8 cellular contexts compared by ENCODE assay signal in genomic region chr5:32585446-32586250, GRCh38. TPM values are rescaled to one million over a fixed set of nuclear protein-coding genes. Genes with fewer than 3 reads are reported as not detected.
DNase-seq lines count a peak whose midpoint lies in the region; ATAC-seq, FAIRE-seq and TF ChIP-seq lines count a peak whose summit lies in the region.

Gene SUB1 (plus strand): TSS chr5:32585557. CDS start chr5:32588513, 2,956 bp downstream.

- H3K4me1 ChIP-seq in HepG2 (ENCODE audit: insufficient read depth, low read length), result peaks cover 68% of the 10 kb centered on the region

- no peaks in the 10 kb centered on the region; a peak in 1 of 5 replicates for H3K27me3 ChIP-seq in HepG2 (ENCODE audit: control insufficient read depth in 1 of 2, insufficient read depth in 2 of 2, low read length in 2 of 2)

- DNase-seq in C1 segment of cervical spinal cord (lab: John Stamatoyannopoulos, UW) (peak; percentile 10 to 93 (median 85)), NCI-H748 (lab: John Stamatoyannopoulos, UW; ENCODE audit: unreplicated experiment) (peak; percentile 100), HepG2 (ENCODE audit: low spot score) (peak; percentile 87)
- peak; percentile 93 for DNase-seq in activated CD4-positive, alpha-beta T cell treated with anti-CD3 and anti-CD28 coated beads, Interleukin-2, amount 50 U/mL, for 1 hour
- peak; percentile 95 for DNase-seq in stimulated activated CD4-positive, alpha-beta T cell treated with anti-CD3 and anti-CD28 coated beads, Interleukin-4, amount 100 ng/mL, for 1 hour

- H3K9me3 ChIP-seq in HepG2 (ENCODE audit: low read length), result no peaks in the 10 kb centered on the region

- peaks cover 4% of the 10 kb centered on the region for H3K9me3 Mint-ChIP-seq in dendritic cell treated with granulocyte-macrophage colony-stimulating factor and Interleukin-4, amounts not matched to agents 40 ng/mL and 50 ng/mL, for 4 days

- H3K9ac ChIP-seq in HepG2 (ENCODE audit: insufficient read depth, low read depth, low read length), result peak within 1 kb of the TSS; percentile 85

- peak; percentile 44 for ATAC-seq in GM19372 (IDR thresholded peaks at IDR 0.05; ENCODE audit: low read depth, unreplicated experiment)
- ATAC-seq in HG03558 (IDR thresholded peaks at IDR 0.05; ENCODE audit: extremely low read depth, unreplicated experiment), result peak; percentile 28
- peak; percentile 94 for ATAC-seq in HepG2

- POLR2A ChIA-PET in HepG2 (lab: Yijun Ruan, JAX), result interaction anchor here (0.9 to 4.9 kb wide), 5 partner anchors 11 to 95 kb away, joined by 3 to 42 read pairs (median 6); no protein-coding TSS in a partner anchor

- H3K27ac Mint-ChIP-seq in dendritic cell treated with granulocyte-macrophage colony-stimulating factor and Interleukin-4, amounts not matched to agents 40 ng/mL and 50 ng/mL, for 4 days, result peak within 1 kb of the TSS; percentile 93

- no peak within 1 kb of the TSS for H2AFZ ChIP-seq in HepG2 (ENCODE audit: low read length)

- H3K27me3 Mint-ChIP-seq in dendritic cell treated with granulocyte-macrophage colony-stimulating factor and Interleukin-4, amounts not matched to agents 40 ng/mL and 50 ng/mL, for 4 days, result no peaks in the 10 kb centered on the region

- peak within 1 kb of the TSS; percentile 90 for H3K4me3 Mint-ChIP-seq in dendritic cell treated with granulocyte-macrophage colony-stimulating factor and Interleukin-4, amounts not matched to agents 40 ng/mL and 50 ng/mL, for 4 days

- TF ChIP-seq EP300 in HepG2 (IDR thresholded peaks at IDR 0.05; ENCODE audit: low read depth in 2 of 2, low read length in 2 of 2) (peak in 1 of 2 experiments; percentile 32; a peak in 1 of 4 replicates), HepG2 (CRISPR knock-in tag; IDR thresholded peaks at IDR 0.05; ENCODE audit: borderline replicate concordance) (no peak)

- CTCF ChIA-PET in HepG2 (lab: Yijun Ruan, JAX; ENCODE audit: low intra/inter-chr PET ratio, low total read pairs), result no interaction called here

- peak; percentile 91 to 96 for TF ChIP-seq POLR2A in HepG2 (IDR thresholded peaks at IDR 0.05; ENCODE audit: insufficient read depth in 1 of 2, low read depth in 2 of 2, low read length in 2 of 2)

- H3K27ac ChIP-seq in HepG2 (ENCODE audit: extremely low read length, insufficient read depth, low read length), result peak within 1 kb of the TSS; percentile 90

- H3K36me3 Mint-ChIP-seq in dendritic cell treated with granulocyte-macrophage colony-stimulating factor and Interleukin-4, amounts not matched to agents 40 ng/mL and 50 ng/mL, for 4 days (ENCODE audit: low read depth), result peaks cover 32% of the 10 kb centered on the region

- no TSS peak for BruUV-seq in HepG2 (replicated peaks; lab: Mats Ljungman, UMichigan)

- H3K4me2 ChIP-seq in HepG2 (ENCODE audit: low read depth, low read length), result peak within 1 kb of the TSS; percentile 96

- FAIRE-seq in HepG2 (lab: Jason Lieb, UNC), result peak; percentile 65

- peaks cover 34% of the 10 kb centered on the region for H4K20me1 ChIP-seq in HepG2 (ENCODE audit: insufficient read depth, low read length)

- 0% methylated on average over 26 of the region's 86 CpGs for WGBS in HepG2 (ENCODE audit: low lambda C conversion rate)

- H3K4me1 Mint-ChIP-seq in dendritic cell treated with granulocyte-macrophage colony-stimulating factor and Interleukin-4, amounts not matched to agents 40 ng/mL and 50 ng/mL, for 4 days (ENCODE audit: low read depth), result peaks cover 64% of the 10 kb centered on the region

- intact Hi-C loops in dendritic cell treated with granulocyte-macrophage colony-stimulating factor and Interleukin-4, amounts not matched to agents 40 ng/mL and 50 ng/mL, for 4 days (cut with micrococcal nuclease), result loop anchor here (1.0 to 2.0 kb wide), 2 partner anchors 96 to 143 kb away; no protein-coding TSS in a partner anchor
- intact Hi-C loops in HepG2 (cut with micrococcal nuclease; ENCODE audit: unreplicated experiment), result loop anchor here (2.0 to 5.0 kb wide), 3 partner anchors 29 to 143 kb away; partner anchors contain the start of gene ZFR

- peak within 1 kb of the TSS; percentile 80 to 99 (median 87) for H3K4me3 ChIP-seq in HepG2 (replicated peaks in 1 of 3; ENCODE audit: insufficient read depth in 1 of 3, low read depth in 2 of 3, low read length in 3 of 3)

- H3K79me2 ChIP-seq in HepG2 (ENCODE audit: insufficient read depth, low read length), result peaks cover 54% of the 10 kb centered on the region

- in situ Hi-C loops in HepG2 (cut with HindIII; ENCODE audit: extremely low pct_ligation_motif_present, low pct_unique_long_range_greater_than_20kb), result loop anchor here (5.0 kb wide), 1 partner anchor 58 kb away; no protein-coding TSS in a partner anchor

- no peak for TF ChIP-seq RAD21 in HepG2 (CRISPR knock-in tag; IDR thresholded peaks at IDR 0.05)

- TF ChIP-seq CTCF in HepG2 (CRISPR knock-in tag; IDR thresholded peaks at IDR 0.05), result peak; percentile 55

- peaks cover 3 to 14% of the 10 kb centered on the region in 2 experiments; a peak in 4 of 5 replicates for H3K36me3 ChIP-seq in HepG2 (replicated peaks in 1 of 2; ENCODE audit: control insufficient read depth in 1 of 2, insufficient read depth in 2 of 2, low read length in 2 of 2)

TF ChIP-seq in HepG2, 621 proteins besides CTCF, POLR2A, EP300 and RAD21 (continues in another document):
- no peak for TF ChIP-seq ZNF550 (CRISPR knock-in tag; IDR thresholded peaks at IDR 0.05; ENCODE audit: borderline replicate concordance)
- TF ChIP-seq, protein P1, sequence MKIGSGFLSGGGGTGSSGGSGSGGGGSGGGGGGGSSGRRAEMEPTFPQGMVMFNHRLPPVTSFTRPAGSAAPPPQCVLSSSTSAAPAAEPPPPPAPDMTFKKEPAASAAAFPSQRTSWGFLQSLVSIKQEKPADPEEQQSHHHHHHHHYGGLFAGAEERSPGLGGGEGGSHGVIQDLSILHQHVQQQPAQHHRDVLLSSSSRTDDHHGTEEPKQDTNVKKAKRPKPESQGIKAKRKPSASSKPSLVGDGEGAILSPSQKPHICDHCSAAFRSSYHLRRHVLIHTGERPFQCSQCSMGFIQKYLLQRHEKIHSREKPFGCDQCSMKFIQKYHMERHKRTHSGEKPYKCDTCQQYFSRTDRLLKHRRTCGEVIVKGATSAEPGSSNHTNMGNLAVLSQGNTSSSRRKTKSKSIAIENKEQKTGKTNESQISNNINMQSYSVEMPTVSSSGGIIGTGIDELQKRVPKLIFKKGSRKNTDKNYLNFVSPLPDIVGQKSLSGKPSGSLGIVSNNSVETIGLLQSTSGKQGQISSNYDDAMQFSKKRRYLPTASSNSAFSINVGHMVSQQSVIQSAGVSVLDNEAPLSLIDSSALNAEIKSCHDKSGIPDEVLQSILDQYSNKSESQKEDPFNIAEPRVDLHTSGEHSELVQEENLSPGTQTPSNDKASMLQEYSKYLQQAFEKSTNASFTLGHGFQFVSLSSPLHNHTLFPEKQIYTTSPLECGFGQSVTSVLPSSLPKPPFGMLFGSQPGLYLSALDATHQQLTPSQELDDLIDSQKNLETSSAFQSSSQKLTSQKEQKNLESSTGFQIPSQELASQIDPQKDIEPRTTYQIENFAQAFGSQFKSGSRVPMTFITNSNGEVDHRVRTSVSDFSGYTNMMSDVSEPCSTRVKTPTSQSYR (CRISPR knock-in tag; IDR thresholded peaks at IDR 0.05; ENCODE audit: borderline replicate concordance), result no peak

RNA-seq across cellular contexts. Expression of gene SUB1, which starts in this region (rescaled TPM):
- total RNA-seq in HepG2 (2016; rRNA removed; fragmentation: Illumina TruSeq; extraction: Trizol), result 693 and 1,107 TPM in 2 replicates
- total RNA-seq in HepG2 (2016; cell fraction: cytosol; rRNA removed; fragmentation: Illumina TruSeq; extraction: Trizol; ENCODE audit: low read depth), result 104 and 117 TPM in 2 replicates
- total RNA-seq in HepG2 (2016; cell fraction: insoluble cytoplasmic fraction; rRNA removed; fragmentation: Illumina TruSeq; extraction: Trizol), result 685 and 1,185 TPM in 2 replicates
- total RNA-seq in HepG2 (2016; cell fraction: membrane; rRNA removed; fragmentation: Illumina TruSeq; extraction: Trizol), result 142 and 153 TPM in 2 replicates
- total RNA-seq in HepG2 (2016; cell fraction: nucleus; rRNA removed; fragmentation: Illumina TruSeq; extraction: Trizol), result 256 and 257 TPM in 2 replicates
- polyA plus RNA-seq in HepG2 (2011; rRNA removed), result 113 and 182 TPM in 2 replicates
- polyA plus RNA-seq in HepG2 (2011; cell fraction: cytosol; rRNA removed), result 33.5 and 65.0 TPM in 2 replicates
- 30.4 and 38.9 TPM in 2 replicates for polyA plus RNA-seq in HepG2 (2011; cell fraction: nucleus; rRNA removed)
- 190 and 260 TPM in 2 replicates for polyA plus RNA-seq in HepG2 (2012)
- 120 and 131 TPM in 2 replicates for polyA plus RNA-seq in HepG2 (2016; cell fraction: cytosol; fragmentation: Illumina TruSeq; extraction: Trizol; ENCODE audit: low read depth)
- polyA plus RNA-seq in HepG2 (2016; cell fraction: insoluble cytoplasmic fraction; fragmentation: Illumina TruSeq; extraction: Trizol; ENCODE audit: low read depth), result 1,199 and 1,366 TPM in 2 replicates
- 144 and 151 TPM in 2 replicates for polyA plus RNA-seq in HepG2 (2016; cell fraction: membrane; fragmentation: Illumina TruSeq; extraction: Trizol; ENCODE audit: low read depth)
- 446 and 467 TPM in 2 replicates for polyA plus RNA-seq in HepG2 (2016; cell fraction: nucleus; fragmentation: Illumina TruSeq; extraction: Trizol; ENCODE audit: insufficient read depth, low read depth)
- 24.7 and 28.7 TPM in 2 replicates for polyA minus RNA-seq in HepG2 (2011; rRNA and poly(A)+ RNA removed; ENCODE audit: low replicate concordance)
- polyA minus RNA-seq in HepG2 (2011; cell fraction: cytosol; rRNA and poly(A)+ RNA removed), result 45.4 and 50.6 TPM in 2 replicates
- polyA minus RNA-seq in HepG2 (2011; cell fraction: nucleus; rRNA and poly(A)+ RNA removed), result 145 and 207 TPM in 2 replicates

Comparison
In these comparisons a context has a peak if more than half of its experiments do, and no peak if none do; other contexts are left out.
1. Peak in every context shown above with its lines: DNase-seq, ATAC-seq, H3K4me3 ChIP-seq and H3K27ac ChIP-seq.
2. ATAC-seq: peak in every context shown above with its lines; median percentile 94 in HepG2; 44 in GM19372; 28 in HG03558.